Comparison of ENCODE assay signal across 1 cellular context in the genomic region with DNA sequence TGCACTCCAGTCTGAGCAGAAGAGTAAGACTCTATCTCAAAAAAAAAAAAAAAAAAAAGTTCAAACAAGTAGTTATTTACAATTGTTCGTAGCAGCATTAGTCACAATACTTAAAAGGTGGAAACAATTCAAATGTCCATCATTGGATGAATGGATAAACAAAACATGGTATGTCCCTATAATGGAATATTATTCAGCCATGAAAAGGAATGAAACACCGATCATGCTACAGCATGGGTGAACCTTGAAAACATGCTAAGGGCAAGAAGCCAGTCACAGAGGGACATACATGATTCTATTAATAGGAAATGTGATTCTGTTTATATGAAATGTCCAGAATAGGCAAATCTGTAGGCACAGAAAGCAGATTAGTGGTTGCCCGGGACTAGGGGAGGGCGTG.
TF ChIP-seq lines count a peak whose summit lies in the region.

No MANE protein-coding gene starts in this region.

TF ChIP-seq in SK-N-SH, 30 proteins besides CTCF, POLR2A, EP300 and RAD21 (continued from another document):
- TF ChIP-seq, protein P1, sequence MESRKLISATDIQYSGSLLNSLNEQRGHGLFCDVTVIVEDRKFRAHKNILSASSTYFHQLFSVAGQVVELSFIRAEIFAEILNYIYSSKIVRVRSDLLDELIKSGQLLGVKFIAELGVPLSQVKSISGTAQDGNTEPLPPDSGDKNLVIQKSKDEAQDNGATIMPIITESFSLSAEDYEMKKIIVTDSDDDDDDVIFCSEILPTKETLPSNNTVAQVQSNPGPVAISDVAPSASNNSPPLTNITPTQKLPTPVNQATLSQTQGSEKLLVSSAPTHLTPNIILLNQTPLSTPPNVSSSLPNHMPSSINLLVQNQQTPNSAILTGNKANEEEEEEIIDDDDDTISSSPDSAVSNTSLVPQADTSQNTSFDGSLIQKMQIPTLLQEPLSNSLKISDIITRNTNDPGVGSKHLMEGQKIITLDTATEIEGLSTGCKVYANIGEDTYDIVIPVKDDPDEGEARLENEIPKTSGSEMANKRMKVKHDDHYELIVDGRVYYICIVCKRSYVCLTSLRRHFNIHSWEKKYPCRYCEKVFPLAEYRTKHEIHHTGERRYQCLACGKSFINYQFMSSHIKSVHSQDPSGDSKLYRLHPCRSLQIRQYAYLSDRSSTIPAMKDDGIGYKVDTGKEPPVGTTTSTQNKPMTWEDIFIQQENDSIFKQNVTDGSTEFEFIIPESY (IDR thresholded peaks at IDR 0.05; ENCODE audit: borderline replicate concordance, low read depth): no peak
- no peak for TF ChIP-seq ELF1 (IDR thresholded peaks at IDR 0.05)
- TF ChIP-seq FOXJ3 (CRISPR knock-in tag; IDR thresholded peaks at IDR 0.05): no peak
- TF ChIP-seq NRF1 (IDR thresholded peaks at IDR 0.05; ENCODE audit: low read depth, low read length): no peak
- TF ChIP-seq, protein P2, sequence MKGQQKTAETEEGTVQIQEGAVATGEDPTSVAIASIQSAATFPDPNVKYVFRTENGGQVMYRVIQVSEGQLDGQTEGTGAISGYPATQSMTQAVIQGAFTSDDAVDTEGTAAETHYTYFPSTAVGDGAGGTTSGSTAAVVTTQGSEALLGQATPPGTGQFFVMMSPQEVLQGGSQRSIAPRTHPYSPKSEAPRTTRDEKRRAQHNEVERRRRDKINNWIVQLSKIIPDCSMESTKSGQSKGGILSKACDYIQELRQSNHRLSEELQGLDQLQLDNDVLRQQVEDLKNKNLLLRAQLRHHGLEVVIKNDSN (IDR thresholded peaks at IDR 0.05; ENCODE audit: borderline replicate concordance, low read depth): no peak
- TF ChIP-seq MEF2A (IDR thresholded peaks at IDR 0.05; ENCODE audit: borderline replicate concordance, low read depth): no peak
- TF ChIP-seq, protein P3, sequence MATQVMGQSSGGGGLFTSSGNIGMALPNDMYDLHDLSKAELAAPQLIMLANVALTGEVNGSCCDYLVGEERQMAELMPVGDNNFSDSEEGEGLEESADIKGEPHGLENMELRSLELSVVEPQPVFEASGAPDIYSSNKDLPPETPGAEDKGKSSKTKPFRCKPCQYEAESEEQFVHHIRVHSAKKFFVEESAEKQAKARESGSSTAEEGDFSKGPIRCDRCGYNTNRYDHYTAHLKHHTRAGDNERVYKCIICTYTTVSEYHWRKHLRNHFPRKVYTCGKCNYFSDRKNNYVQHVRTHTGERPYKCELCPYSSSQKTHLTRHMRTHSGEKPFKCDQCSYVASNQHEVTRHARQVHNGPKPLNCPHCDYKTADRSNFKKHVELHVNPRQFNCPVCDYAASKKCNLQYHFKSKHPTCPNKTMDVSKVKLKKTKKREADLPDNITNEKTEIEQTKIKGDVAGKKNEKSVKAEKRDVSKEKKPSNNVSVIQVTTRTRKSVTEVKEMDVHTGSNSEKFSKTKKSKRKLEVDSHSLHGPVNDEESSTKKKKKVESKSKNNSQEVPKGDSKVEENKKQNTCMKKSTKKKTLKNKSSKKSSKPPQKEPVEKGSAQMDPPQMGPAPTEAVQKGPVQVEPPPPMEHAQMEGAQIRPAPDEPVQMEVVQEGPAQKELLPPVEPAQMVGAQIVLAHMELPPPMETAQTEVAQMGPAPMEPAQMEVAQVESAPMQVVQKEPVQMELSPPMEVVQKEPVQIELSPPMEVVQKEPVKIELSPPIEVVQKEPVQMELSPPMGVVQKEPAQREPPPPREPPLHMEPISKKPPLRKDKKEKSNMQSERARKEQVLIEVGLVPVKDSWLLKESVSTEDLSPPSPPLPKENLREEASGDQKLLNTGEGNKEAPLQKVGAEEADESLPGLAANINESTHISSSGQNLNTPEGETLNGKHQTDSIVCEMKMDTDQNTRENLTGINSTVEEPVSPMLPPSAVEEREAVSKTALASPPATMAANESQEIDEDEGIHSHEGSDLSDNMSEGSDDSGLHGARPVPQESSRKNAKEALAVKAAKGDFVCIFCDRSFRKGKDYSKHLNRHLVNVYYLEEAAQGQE (IDR thresholded peaks at IDR 0.05; ENCODE audit: low read depth, low read length): no peak
- TF ChIP-seq GATA2 (CRISPR knock-in tag; IDR thresholded peaks at IDR 0.05): no peak
